In the genomic region with DNA sequence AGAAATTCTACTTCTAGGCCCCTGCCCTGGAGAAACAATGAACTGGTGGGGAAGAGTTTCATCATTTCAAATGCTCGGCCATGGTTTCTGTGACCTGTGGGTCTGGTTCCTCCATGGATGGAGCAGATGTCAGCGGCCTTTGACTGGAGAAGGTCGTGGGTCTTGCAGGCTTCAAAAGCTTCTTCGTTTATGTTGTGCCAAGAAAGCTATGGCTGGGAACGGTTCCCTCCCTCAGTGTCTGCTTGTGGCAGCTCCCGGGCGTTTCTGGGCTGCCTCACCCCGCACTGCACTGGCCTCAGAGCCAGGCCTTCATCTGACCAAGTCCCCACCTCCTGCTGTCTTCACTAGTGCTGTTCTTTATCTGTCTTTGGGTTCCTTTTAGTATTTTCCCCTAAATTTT, we compare ENCODE assay signal across 23 cellular contexts. TPM values are rescaled to one million over a fixed set of nuclear protein-coding genes. Genes with fewer than 3 reads are reported as not detected.
A peak's percentile ranks its signal among the peaks of the same experiment; 100 is the strongest.
DNase-seq lines count a peak whose midpoint lies in the region; ATAC-seq and TF ChIP-seq lines count a peak whose summit lies in the region.
"Had no signal": no experiment of that assay in that cellular context is flagged by ENCODE, and none has a peak within 500 bp of the region (broad histone marks: within the 10 kb centered on the region; RNA-seq: fewer than 3 reads in every experiment).

No MANE protein-coding gene starts in this region.

- H3K9ac ChIP-seq in endodermal cell (ENCODE audit: extremely low read depth, low read length, poor library complexity, severe bottlenecking) = no peak overlapping the region

- H3K4me3 Mint-ChIP-seq in GM23338 = no peak overlapping the region
- peak overlapping the region; percentile 23 for H3K4me3 Mint-ChIP-seq in endodermal cell
- peak overlapping the region; percentile 4 for H3K4me3 Mint-ChIP-seq in osteocyte (ENCODE audit: unreplicated experiment)
- H3K4me3 Mint-ChIP-seq: activated CD4-positive, alpha-beta memory T cell treated with anti-CD3 and anti-CD28 coated beads, Interleukin-2, amount 10 ng/mL, durations not matched to agents 7 days and 5 days; CD4-positive, alpha-beta T cell had no signal

- peak overlapping the region; percentile 38; the same call in 1 of the 2 replicates for H2AFZ ChIP-seq in GM23338

- no peak for ATAC-seq in GM23338
- ATAC-seq in RWPE2 (ENCODE audit: low read depth) = no peak
- no peak for ATAC-seq in HG02938 (IDR thresholded peaks at IDR 0.05; ENCODE audit: unreplicated experiment)
- ATAC-seq: right lobe of liver had no signal

- no peaks in the 10 kb centered on the region for H3K36me3 Mint-ChIP-seq in GM23338 (ENCODE audit: low read depth)
- H3K36me3 Mint-ChIP-seq in endodermal cell (ENCODE audit: low read depth) = no peaks in the 10 kb centered on the region
- H3K36me3 Mint-ChIP-seq in osteocyte (ENCODE audit: unreplicated experiment) = no peaks in the 10 kb centered on the region

- no peaks in the 10 kb centered on the region for H3K36me3 ChIP-seq in GM23338 (ENCODE audit: insufficient read depth)
- H3K36me3 ChIP-seq in RWPE2 (ENCODE audit: low read depth) = no peaks in the 10 kb centered on the region
- H3K36me3 ChIP-seq in endodermal cell (ENCODE audit: control insufficient read depth, insufficient read depth, low read length) = no peaks in the 10 kb centered on the region
- H3K36me3 ChIP-seq: right lobe of liver, stomach, transverse colon had no signal

- H3K9me3 ChIP-seq in RWPE2 (ENCODE audit: severe bottlenecking) (no peaks in the 10 kb centered on the region), endodermal cell (ENCODE audit: control insufficient read depth, low read length) (no peaks in the 10 kb centered on the region)
- H3K9me3 ChIP-seq: right lobe of liver, stomach, transverse colon had no signal

- no peaks in the 10 kb centered on the region for H3K79me2 ChIP-seq in GM23338 (replicated peaks; ENCODE audit: insufficient read depth)

- H3K9me3 Mint-ChIP-seq in GM23338 (no peaks in the 10 kb centered on the region; the same call in 2 of the 3 replicates), endodermal cell (no peaks in the 10 kb centered on the region), osteocyte (ENCODE audit: unreplicated experiment) (no peaks in the 10 kb centered on the region)
- H3K9me3 Mint-ChIP-seq: activated CD4-positive, alpha-beta memory T cell treated with anti-CD3 and anti-CD28 coated beads, Interleukin-2, amount 10 ng/mL, durations not matched to agents 7 days and 5 days; CD4-positive, alpha-beta T cell had no signal

- H3F3A ChIP-seq in GM23338 (replicated peaks; ENCODE audit: low read depth) = no peaks in the 10 kb centered on the region

- H3K4me1 ChIP-seq in GM23338 (ENCODE audit: insufficient read depth) (no peaks in the 10 kb centered on the region; the same call in 1 of the 2 replicates), RWPE2 (ENCODE audit: insufficient read depth, poor library complexity, severe bottlenecking) (peaks cover 29% of the 10 kb centered on the region), endodermal cell (ENCODE audit: control insufficient read depth, insufficient read depth, low read length) (peaks cover 27% of the 10 kb centered on the region)

- 84 to 91% methylated on average over 8 of the region's 8 CpGs for WGBS in endodermal cell (ENCODE audit: insufficient coverage in 1 of 2, insufficient read length in 1 of 2), 2 experiments

- no peaks in the 10 kb centered on the region for H4K20me1 ChIP-seq in GM23338 (replicated peaks; ENCODE audit: insufficient read depth)

- TF ChIP-seq CTCF in GM23338 (conservative IDR thresholded peaks at IDR 0.05; ENCODE audit: low read depth in 2 of 2) (no peak), RWPE2 (IDR thresholded peaks at IDR 0.05; ENCODE audit: poor library complexity, severe bottlenecking) (no peak), endodermal cell (conservative IDR thresholded peaks at IDR 0.05) (no peak), osteocyte (IDR thresholded peaks at IDR 0.05) (no peak)

- H3K27ac ChIP-seq in GM23338 (ENCODE audit: low read depth) (no peak overlapping the region), RWPE2 (ENCODE audit: poor library complexity, severe bottlenecking) (no peak overlapping the region), endodermal cell (ENCODE audit: low read depth, low read length) (no peak overlapping the region)
- H3K27ac ChIP-seq: right lobe of liver, stomach, transverse colon had no signal

- peaks cover 36% of the 10 kb centered on the region for H3K4me1 Mint-ChIP-seq in GM23338
- peaks cover 42% of the 10 kb centered on the region for H3K4me1 Mint-ChIP-seq in endodermal cell
- H3K4me1 Mint-ChIP-seq in osteocyte (ENCODE audit: unreplicated experiment) = peaks cover 62% of the 10 kb centered on the region
- H3K4me1 Mint-ChIP-seq: activated CD4-positive, alpha-beta memory T cell treated with anti-CD3 and anti-CD28 coated beads, Interleukin-2, amount 10 ng/mL, durations not matched to agents 7 days and 5 days had no signal

- H3K4me2 ChIP-seq in GM23338 = no peak overlapping the region

- DNase-seq in GM23338 (ENCODE audit: low spot score) = no peak
- DNase-seq in RWPE2 (ENCODE audit: low spot score) = peak; percentile 20
- DNase-seq in endodermal cell = no peak
- no peak for DNase-seq in osteocyte (ENCODE audit: extremely low spot score, unreplicated experiment)
- DNase-seq in anterior cingulate cortex (lab: John Stamatoyannopoulos, UW) = no peak
- DNase-seq in AG08396 (ENCODE audit: low spot score) = no peak
- no peak for DNase-seq in GDM1 (lab: John Stamatoyannopoulos, UW)
- DNase-seq: activated CD4-positive, alpha-beta memory T cell treated with anti-CD3 and anti-CD28 coated beads, Interleukin-2, amount 10 ng/mL, durations not matched to agents 7 days and 5 days; activated effector memory CD4-positive, alpha-beta T cell treated with Interleukin-2 at 50 U/mL for 16 hours; activated T-cell treated with anti-CD3 and anti-CD28 coated beads for 4 hours; CD4-positive, alpha-beta T cell; cortex of kidney; KBM-7; MM.1S; NCI-H1417 treated with DMSO at 0.1 percent for 48 hours; NCI-H2107; NCI-H446 treated with DMSO at 0.1 percent for 48 hours; OCI-M1; SHP77 treated with DMSO at 0.1 percent for 48 hours; stomach; transverse colon had no signal

- H3K9me2 ChIP-seq in GM23338 (ENCODE audit: insufficient read depth) = no peaks in the 10 kb centered on the region

- H3K27ac Mint-ChIP-seq in GM23338 = no peak overlapping the region
- peak overlapping the region; percentile 80 for H3K27ac Mint-ChIP-seq in endodermal cell
- peak overlapping the region; percentile 87 for H3K27ac Mint-ChIP-seq in osteocyte (ENCODE audit: unreplicated experiment)
- H3K27ac Mint-ChIP-seq: activated CD4-positive, alpha-beta memory T cell treated with anti-CD3 and anti-CD28 coated beads, Interleukin-2, amount 10 ng/mL, durations not matched to agents 7 days and 5 days; CD4-positive, alpha-beta T cell had no signal

- H3K27me3 Mint-ChIP-seq in GM23338 (ENCODE audit: insufficient read depth, low read depth, poor library complexity) (peaks cover 16% of the 10 kb centered on the region), endodermal cell (ENCODE audit: insufficient read depth) (no peaks in the 10 kb centered on the region), osteocyte (ENCODE audit: unreplicated experiment) (no peaks in the 10 kb centered on the region)
- H3K27me3 Mint-ChIP-seq: CD4-positive, alpha-beta T cell had no signal

- H3K4me3 ChIP-seq in GM23338 (no peak overlapping the region), RWPE2 (ENCODE audit: severe bottlenecking) (no peak overlapping the region), endodermal cell (ENCODE audit: low read length) (no peak overlapping the region)
- H3K4me3 ChIP-seq: right lobe of liver, stomach, transverse colon had no signal

- H3K27me3 ChIP-seq in GM23338 (ENCODE audit: insufficient read depth) (no peaks in the 10 kb centered on the region), RWPE2 (ENCODE audit: insufficient read depth, poor library complexity, severe bottlenecking) (no peaks in the 10 kb centered on the region), endodermal cell (ENCODE audit: control insufficient read depth, insufficient read depth, low read length, poor library complexity, severe bottlenecking) (no peaks in the 10 kb centered on the region)
- H3K27me3 ChIP-seq: right lobe of liver, transverse colon had no signal

TF ChIP-seq in GM23338, 12 proteins besides CTCF, POLR2A, EP300 and RAD21:
- no peak for TF ChIP-seq CREB1 (CRISPR knock-in tag; IDR thresholded peaks at IDR 0.05; ENCODE audit: low read depth)

RNA-seq across cellular contexts. Expression of a gene that starts 46.4 kb away (rescaled TPM):
- 34.5 and 36.2 TPM in 2 replicates for total RNA-seq in GM23338 (2014; rRNA removed; shearing (Covaris generic))
- polyA plus RNA-seq in GM23338 (2016; fragmentation: Nextera tagmentation; extraction: Ambion mirVana) = 10.9 and 12.1 TPM in 2 replicates
- total RNA-seq in endodermal cell (10 to 100 TPM; 49.0 to 73.3 TPM), osteocyte (62.7 and 63.7 TPM in 2 replicates)
- polyA plus RNA-seq in endodermal cell (2013, experiment 1 of 2) = 55.1 TPM
- polyA plus RNA-seq in endodermal cell (2013, experiment 2 of 2) = 46.9 TPM
